Comparison of ENCODE assay signal across 9 cellular contexts in genomic region chr18:77108821-77109692, GRCh38. TPM values are rescaled to one million over a fixed set of nuclear protein-coding genes. Genes with fewer than 3 reads are reported as not detected.
DNase-seq lines count a peak whose midpoint lies in the region; TF ChIP-seq lines count a peak whose summit lies in the region.
"Had no signal": no experiment of that assay in that cellular context is flagged by ENCODE, and none has a peak within 500 bp of the region (broad histone marks: within the 10 kb centered on the region; RNA-seq: fewer than 3 reads in every experiment).

No MANE protein-coding gene starts in this region.

- no peaks in the 10 kb centered on the region for H3K9me3 Mint-ChIP-seq in progenitor cell of endocrine pancreas (ENCODE audit: low read depth)

- no peak overlapping the region for H3K27ac Mint-ChIP-seq in progenitor cell of endocrine pancreas

- H3K27me3 Mint-ChIP-seq in progenitor cell of endocrine pancreas: no peaks in the 10 kb centered on the region

- peak overlapping the region; percentile 13 to 55 (median 47); a peak in 16 of 22 replicates for H3K9ac ChIP-seq in BLaER1 treated with 17β-estradiol and CSF1 and Interleukin-3, amounts not matched to agents 10 nM and 100 nM
- H3K9ac ChIP-seq in colonic mucosa (ENCODE audit: low read depth in 2 of 2, low read length in 2 of 2): no peak overlapping the region

- peaks cover 13% of the 10 kb centered on the region for H3K36me3 Mint-ChIP-seq in progenitor cell of endocrine pancreas (ENCODE audit: insufficient read depth)

- H3K79me2 ChIP-seq in osteoblast (ENCODE audit: insufficient read depth, low read length): no peaks in the 10 kb centered on the region

- peak overlapping the region; percentile 41 to 90 (median 67) for H3K27ac ChIP-seq in BLaER1 treated with 17β-estradiol and CSF1 and Interleukin-3, amounts not matched to agents 10 nM and 100 nM
- peak overlapping the region; percentile 39 for H3K27ac ChIP-seq in KOPT-K1 (ENCODE audit: low read depth, low read length, poor library complexity, severe bottlenecking)
- H3K27ac ChIP-seq in colonic mucosa: peak overlapping the region; percentile 60
- H3K27ac ChIP-seq in osteoblast (ENCODE audit: low read depth, low read length): peak overlapping the region; percentile 81

- H4K20me1 ChIP-seq in BLaER1 treated with 17β-estradiol and CSF1 and Interleukin-3, amounts not matched to agents 10 nM and 100 nM: peaks cover 13 to 100% (median 73%) of the 10 kb centered on the region in 11 experiments; a peak in 17 of 22 replicates
- H4K20me1 ChIP-seq in osteoblast (ENCODE audit: insufficient read depth, low read length): no peaks in the 10 kb centered on the region

- no peak overlapping the region for H3K4me3 Mint-ChIP-seq in progenitor cell of endocrine pancreas (ENCODE audit: low read depth)

- TF ChIP-seq CTCF in colonic mucosa (IDR thresholded peaks at IDR 0.05) (no peak), osteoblast (IDR thresholded peaks at IDR 0.05; ENCODE audit: extremely low read depth, low read depth, low read length) (no peak), progenitor cell of endocrine pancreas (IDR thresholded peaks at IDR 0.05; ENCODE audit: unreplicated experiment) (no peak)

- peak overlapping the region; percentile 64 to 97 (median 85) for H3K4me2 ChIP-seq in BLaER1 treated with 17β-estradiol and CSF1 and Interleukin-3, amounts not matched to agents 10 nM and 100 nM
- H3K4me2 ChIP-seq in osteoblast (ENCODE audit: insufficient read depth, low read length): peak overlapping the region; percentile 65

- peaks cover 50 to 93% (median 83%) of the 10 kb centered on the region in 11 experiments for H3K36me3 ChIP-seq in BLaER1 treated with 17β-estradiol and CSF1 and Interleukin-3, amounts not matched to agents 10 nM and 100 nM
- H3K36me3 ChIP-seq in KOPT-K1 (ENCODE audit: insufficient read depth, low read length): no peaks in the 10 kb centered on the region
- no peaks in the 10 kb centered on the region for H3K36me3 ChIP-seq in colonic mucosa
- H3K36me3 ChIP-seq in osteoblast (ENCODE audit: insufficient read depth, low read length): no peaks in the 10 kb centered on the region

- intact Hi-C loops in colonic mucosa (cut with DNase I): no loop called here

- no peak overlapping the region for H2AFZ ChIP-seq in osteoblast (ENCODE audit: low read length)

- no peak for DNase-seq in colonic mucosa
- DNase-seq in osteoblast (ENCODE audit: insufficient read length, low spot score, missing footprints): no peak
- no peak for DNase-seq in activated effector memory CD4-positive, alpha-beta T cell treated with anti-CD3 and anti-CD28 coated beads, Interleukin-2, amount 50 U/mL, for 16 hours
- no peak for DNase-seq in stimulated activated CD4-positive, alpha-beta T cell treated with anti-CD3 and anti-CD28 coated beads, Interleukin-2, amount 100 ng/mL, for 24 hours
- DNase-seq in progenitor cell of endocrine pancreas (ENCODE audit: low spot score, unreplicated experiment): no peak
- DNase-seq in stimulated activated CD4-positive, alpha-beta T cell treated with anti-CD3 and anti-CD28 coated beads, Interleukin-2, amount 100 ng/mL, for 48 hours: no peak

- H3K9me3 ChIP-seq in BLaER1 treated with 17β-estradiol and CSF1 and Interleukin-3, amounts not matched to agents 10 nM and 100 nM (replicated peaks in 1 of 11): peaks cover 0 to 5% (median 0%) of the 10 kb centered on the region in 11 experiments; a peak in 1 of 22 replicates
- no peaks in the 10 kb centered on the region for H3K9me3 ChIP-seq in KOPT-K1 (ENCODE audit: insufficient read depth, low read length, poor library complexity, severe bottlenecking)
- no peaks in the 10 kb centered on the region for H3K9me3 ChIP-seq in colonic mucosa
- no peaks in the 10 kb centered on the region for H3K9me3 ChIP-seq in osteoblast (ENCODE audit: low read depth, low read length)

- H3K4me1 Mint-ChIP-seq in progenitor cell of endocrine pancreas (ENCODE audit: low read depth): peaks cover 18% of the 10 kb centered on the region

- H3K27me3 ChIP-seq in BLaER1 treated with 17β-estradiol and CSF1 and Interleukin-3, amounts not matched to agents 10 nM and 100 nM: no peaks in the 10 kb centered on the region
- no peaks in the 10 kb centered on the region for H3K27me3 ChIP-seq in colonic mucosa
- no peaks in the 10 kb centered on the region for H3K27me3 ChIP-seq in osteoblast (ENCODE audit: insufficient read depth, low read length)

- no peak overlapping the region; a peak in 1 of 20 replicates for H3K4me3 ChIP-seq in BLaER1 treated with 17β-estradiol and CSF1 and Interleukin-3, amounts not matched to agents 10 nM and 100 nM
- H3K4me3 ChIP-seq in colonic mucosa: no peak overlapping the region
- H3K4me3 ChIP-seq in osteoblast (ENCODE audit: insufficient read depth, low read length): no peak overlapping the region

- H3K4me1 ChIP-seq in BLaER1 treated with 17β-estradiol and CSF1 and Interleukin-3, amounts not matched to agents 10 nM and 100 nM: peaks cover 68 to 100% (median 100%) of the 10 kb centered on the region in 10 experiments
- peaks cover 3% of the 10 kb centered on the region for H3K4me1 ChIP-seq in colonic mucosa
- H3K4me1 ChIP-seq in osteoblast (ENCODE audit: insufficient read depth, low read length): peaks cover 30% of the 10 kb centered on the region

RNA-seq across cellular contexts. Expression of gene MBP, which starts 23.5 kb away (rescaled TPM):
- total RNA-seq in colonic mucosa (10 to 100 TPM; 43.0 to 65.8 TPM), osteoblast (1.5 and 2.2 TPM in 2 replicates), progenitor cell of endocrine pancreas (38.4 and 39.0 TPM in 2 replicates)
- total RNA-seq: Daoy had no signal

Comparison
In these comparisons a context has a peak if more than half of its experiments do, and no peak if none do; other contexts are left out.
1. H3K9ac ChIP-seq: peak in BLaER1 treated with 17β-estradiol and CSF1 and Interleukin-3, amounts not matched to agents 10 nM and 100 nM (11 of 11); none in colonic mucosa (0 of 2).
2. RNA of gene MBP, which starts 23.5 kb away (total RNA-seq): 43.0 to 65.8 TPM in colonic mucosa and 38.4 to 39.0 TPM in progenitor cell of endocrine pancreas; 1.5 to 2.2 TPM in osteoblast; every median in the first group is over 10 times any median in the second.
3. Peak in every context shown above with its lines, with median percentiles within 50 percentile points of each other: H3K27ac ChIP-seq.